17 cellular contexts compared by ENCODE assay signal in the genomic region with DNA sequence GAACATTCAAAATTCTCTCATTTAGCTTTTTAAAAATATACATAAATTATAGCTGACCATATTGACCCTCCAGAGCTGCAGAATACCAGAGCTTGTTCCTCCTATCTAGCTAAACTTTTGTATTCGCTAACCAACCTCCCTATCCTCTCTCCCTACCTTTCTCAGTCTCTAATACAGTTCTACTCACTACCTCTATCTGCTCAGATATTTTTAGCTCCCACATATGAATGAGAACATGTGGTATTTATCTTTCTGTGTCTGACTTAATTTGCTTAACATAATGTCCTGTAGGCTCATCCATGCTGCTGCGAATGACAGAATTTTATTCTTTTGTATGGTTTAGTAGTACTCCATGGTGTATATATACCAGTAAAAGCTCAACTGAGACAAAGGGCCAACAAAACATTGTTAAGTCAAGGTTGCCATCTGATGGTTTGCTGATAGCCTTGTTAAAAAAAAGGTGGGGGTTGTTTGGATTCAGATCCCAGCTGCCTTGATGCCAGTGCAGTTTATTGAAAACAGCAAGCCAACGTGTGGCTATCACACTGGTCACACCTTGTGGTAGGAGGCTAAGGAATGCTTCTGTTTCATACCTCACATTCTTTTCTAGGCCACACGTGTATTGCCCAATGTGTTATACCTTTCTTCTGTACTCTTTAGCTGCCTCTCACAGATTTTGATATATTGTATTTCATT.
DNase-seq lines count a peak whose midpoint lies in the region; ATAC-seq, FAIRE-seq and TF ChIP-seq lines count a peak whose summit lies in the region.
"Had no signal": no experiment of that assay in that cellular context is flagged by ENCODE, and none has a peak within 500 bp of the region (broad histone marks: within the 10 kb centered on the region; RNA-seq: fewer than 3 reads in every experiment).

No MANE protein-coding gene starts in this region.

- no peaks in the 10 kb centered on the region for H4K20me1 ChIP-seq in OCI-LY7 (ENCODE audit: insufficient read depth, low read length)

- ATAC-seq in left ventricle myocardium superior, result peak; percentile 63
- ATAC-seq in left cardiac atrium, result no peak
- ATAC-seq: activated CD8-positive, alpha-beta T cell treated with anti-CD3 and anti-CD28 coated beads, Interleukin-2, amount 10 ng/mL, durations not matched to agents 7 days and 5 days; stimulated activated naive CD8-positive, alpha-beta T cell treated with anti-CD3 and anti-CD28 coated beads, Interleukin-15, Interleukin-2, amounts not matched to agents 100 U/mL and 50 U/mL, for 24 hours had no signal

- CTCF ChIA-PET in OCI-LY7 (lab: Charles Lee; ENCODE audit: unreplicated experiment), result no interaction called here

- H2AFZ ChIP-seq in OCI-LY7 (ENCODE audit: low read length), result no peak overlapping the region

- H3K4me3 ChIP-seq in OCI-LY7 (ENCODE audit: low read depth, low read length, poor library complexity, severe bottlenecking) (no peak overlapping the region), fibroblast of mammary gland (ENCODE audit: control insufficient read depth, low read depth, low read length) (no peak overlapping the region)
- H3K4me3 ChIP-seq: Peyer's patch had no signal

- H3K79me2 ChIP-seq in OCI-LY7 (ENCODE audit: insufficient read depth, low read depth, low read length), result no peaks in the 10 kb centered on the region

- no TSS peak for BruUV-seq in OCI-LY7 (replicated peaks; lab: Mats Ljungman, UMichigan)

- H3K27ac ChIP-seq in OCI-LY7 (ENCODE audit: low read depth, low read length, poor library complexity, severe bottlenecking), result no peak overlapping the region
- H3K27ac ChIP-seq: Peyer's patch had no signal

- H3K9me3 ChIP-seq in OCI-LY7 (ENCODE audit: low read length), result no peaks in the 10 kb centered on the region
- H3K9me3 ChIP-seq: Peyer's patch had no signal

- no peaks in the 10 kb centered on the region for H3K4me1 ChIP-seq in OCI-LY7 (ENCODE audit: insufficient read depth, low read length, poor library complexity, severe bottlenecking)
- H3K4me1 ChIP-seq: Peyer's patch had no signal

- peak; percentile 55 for TF ChIP-seq CTCF in OCI-LY7 (conservative IDR thresholded peaks at IDR 0.05; ENCODE audit: low read length)
- TF ChIP-seq CTCF in fibroblast of mammary gland (conservative IDR thresholded peaks at IDR 0.05; ENCODE audit: control insufficient read depth, insufficient read depth, low read depth, low read length), result no peak

- intact Hi-C loops in left ventricle myocardium superior (cut with micrococcal nuclease), result loop anchor here (10.0 kb wide), 1 partner anchor 384 kb away; no protein-coding TSS in a partner anchor
- intact Hi-C loops in left cardiac atrium (cut with DNase I), result no loop called here
- intact Hi-C loops in OCI-LY7 (cut with micrococcal nuclease; ENCODE audit: unreplicated experiment), result no loop called here

- H3K9me2 ChIP-seq in OCI-LY7 (ENCODE audit: insufficient read depth, low read length), result no peaks in the 10 kb centered on the region

- no peaks in the 10 kb centered on the region for H3K36me3 ChIP-seq in OCI-LY7 (ENCODE audit: insufficient read depth, low read length)
- H3K36me3 ChIP-seq: Peyer's patch had no signal

- FAIRE-seq in urothelium cell line (lab: Jason Lieb, UNC), result peak; percentile 32
- FAIRE-seq: endothelial cell of umbilical vein had no signal

- DNase-seq in left ventricle myocardium superior, result no peak
- DNase-seq in left cardiac atrium, result no peak
- DNase-seq in OCI-LY7 (ENCODE audit: low spot score), result peak; percentile 29
- DNase-seq in fibroblast of mammary gland (ENCODE audit: low read depth), result peak; percentile 12
- DNase-seq in urothelium cell line (ENCODE audit: low spot score), result peak; percentile 83
- DNase-seq in NCI-H2196 (lab: John Stamatoyannopoulos, UW; ENCODE audit: unreplicated experiment), result no peak
- no peak for DNase-seq in activated T-cell treated with anti-CD3 and anti-CD28 coated beads for 4 hours
- DNase-seq in putamen (ENCODE audit: low spot score), result no peak
- DNase-seq: activated CD8-positive, alpha-beta T cell treated with anti-CD3 and anti-CD28 coated beads, Interleukin-2, amount 10 ng/mL, durations not matched to agents 7 days and 5 days; activated naive CD4-positive, alpha-beta T cell treated with Interleukin-2 at 50 U/mL for 16 hours; caudate nucleus; EL; Peyer's patch; stimulated activated CD4-positive, alpha-beta T cell treated with anti-CD3 and anti-CD28 coated beads, Interleukin-4, amount 100 ng/mL, for 24 hours; stimulated activated naive CD8-positive, alpha-beta T cell treated with anti-CD3 and anti-CD28 coated beads, Interleukin-15, Interleukin-2, amounts not matched to agents 100 U/mL and 50 U/mL, for 24 hours; T1000 had no signal

- H3K4me2 ChIP-seq in OCI-LY7 (ENCODE audit: low read length), result no peak overlapping the region

- POLR2A ChIA-PET in OCI-LY7 (lab: Charles Lee), result no interaction called here

Comparison
In these comparisons a context has a peak if more than half of its experiments do, and no peak if none do; other contexts are left out.
1. DNase-seq: peak in OCI-LY7 (single experiment), fibroblast of mammary gland (single experiment) and urothelium cell line (single experiment); none in left ventricle myocardium superior (single experiment), left cardiac atrium (single experiment), NCI-H2196 (single experiment), activated T-cell treated with anti-CD3 and anti-CD28 coated beads for 4 hours (single experiment) and putamen (single experiment).